Comparison of ENCODE assay signal across 1 cellular context in the genomic region with DNA sequence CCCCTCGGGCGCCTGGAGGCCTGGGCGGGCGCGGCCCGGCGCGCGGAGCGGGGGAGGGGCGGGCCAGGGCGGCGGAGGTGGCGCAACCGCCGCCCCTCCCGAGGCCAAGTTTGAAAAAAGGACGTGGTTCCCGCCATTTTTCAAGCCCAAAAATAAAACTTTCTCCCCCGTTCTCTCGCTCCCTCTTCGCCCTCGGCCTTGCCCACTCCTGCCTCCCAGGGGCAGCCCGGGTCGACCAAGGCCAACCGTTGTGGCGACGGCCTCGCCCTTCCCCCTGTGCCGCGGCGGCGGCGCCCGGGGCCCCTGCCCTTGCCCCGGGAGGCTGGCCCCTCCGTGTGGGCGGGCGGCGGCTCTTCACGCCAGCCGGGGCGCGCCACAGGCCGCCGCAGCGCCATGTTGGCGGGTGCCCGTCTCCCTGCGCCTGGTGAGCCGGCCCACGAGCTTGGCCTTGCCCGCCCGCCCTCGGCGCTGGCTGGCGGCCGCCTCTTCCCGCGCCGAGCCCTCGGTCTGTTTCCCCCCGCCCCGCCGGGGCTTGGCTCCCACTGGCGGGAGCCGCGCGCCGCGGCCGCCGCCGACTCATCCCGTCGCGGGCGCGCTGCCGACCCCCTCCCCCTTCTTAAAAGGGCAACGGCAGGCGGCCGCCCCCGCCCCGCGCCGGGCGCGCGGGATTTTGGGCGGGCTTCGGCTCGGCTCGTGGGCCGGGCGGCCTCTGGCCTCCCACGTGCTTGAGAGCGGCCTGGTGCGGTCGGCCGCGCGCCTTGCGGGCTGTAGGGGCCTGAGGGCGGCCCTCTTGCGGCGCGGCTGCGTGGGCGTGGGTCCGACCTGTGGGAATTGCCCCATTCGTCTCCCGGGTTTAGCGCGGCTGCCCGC.
TF ChIP-seq lines count a peak whose summit lies in the region.

No MANE protein-coding gene starts in this region.

TF ChIP-seq in HepG2, 621 proteins besides CTCF, POLR2A, EP300 and RAD21 (continued from another document and continues in another):
- TF ChIP-seq NFE2L2 (IDR thresholded peaks at IDR 0.05; ENCODE audit: low read length), result no peak
- TF ChIP-seq ZNF841 (CRISPR knock-in tag; IDR thresholded peaks at IDR 0.05; ENCODE audit: borderline replicate concordance), result 0 out of 2 replicates have a peak, but pooled peaks have one; percentile 22
- TF ChIP-seq, protein P1, sequence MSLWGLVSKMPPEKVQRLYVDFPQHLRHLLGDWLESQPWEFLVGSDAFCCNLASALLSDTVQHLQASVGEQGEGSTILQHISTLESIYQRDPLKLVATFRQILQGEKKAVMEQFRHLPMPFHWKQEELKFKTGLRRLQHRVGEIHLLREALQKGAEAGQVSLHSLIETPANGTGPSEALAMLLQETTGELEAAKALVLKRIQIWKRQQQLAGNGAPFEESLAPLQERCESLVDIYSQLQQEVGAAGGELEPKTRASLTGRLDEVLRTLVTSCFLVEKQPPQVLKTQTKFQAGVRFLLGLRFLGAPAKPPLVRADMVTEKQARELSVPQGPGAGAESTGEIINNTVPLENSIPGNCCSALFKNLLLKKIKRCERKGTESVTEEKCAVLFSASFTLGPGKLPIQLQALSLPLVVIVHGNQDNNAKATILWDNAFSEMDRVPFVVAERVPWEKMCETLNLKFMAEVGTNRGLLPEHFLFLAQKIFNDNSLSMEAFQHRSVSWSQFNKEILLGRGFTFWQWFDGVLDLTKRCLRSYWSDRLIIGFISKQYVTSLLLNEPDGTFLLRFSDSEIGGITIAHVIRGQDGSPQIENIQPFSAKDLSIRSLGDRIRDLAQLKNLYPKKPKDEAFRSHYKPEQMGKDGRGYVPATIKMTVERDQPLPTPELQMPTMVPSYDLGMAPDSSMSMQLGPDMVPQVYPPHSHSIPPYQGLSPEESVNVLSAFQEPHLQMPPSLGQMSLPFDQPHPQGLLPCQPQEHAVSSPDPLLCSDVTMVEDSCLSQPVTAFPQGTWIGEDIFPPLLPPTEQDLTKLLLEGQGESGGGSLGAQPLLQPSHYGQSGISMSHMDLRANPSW (CRISPR knock-in tag; IDR thresholded peaks at IDR 0.05; ENCODE audit: borderline replicate concordance), result no peak
- TF ChIP-seq SNAPC2 (CRISPR knock-in tag; IDR thresholded peaks at IDR 0.05), result no peak
- TF ChIP-seq FOSL1 (CRISPR knock-in tag; IDR thresholded peaks at IDR 0.05; ENCODE audit: borderline replicate concordance), result no peak
- TF ChIP-seq ZMYM3 (CRISPR knock-in tag; IDR thresholded peaks at IDR 0.05), result no peak
- no peak for TF ChIP-seq NR2F1 (CRISPR knock-in tag; IDR thresholded peaks at IDR 0.05)
- no peak for TF ChIP-seq ZNF670 (CRISPR knock-in tag; IDR thresholded peaks at IDR 0.05; ENCODE audit: borderline replicate concordance)
- no peak for TF ChIP-seq FOXA1 (IDR thresholded peaks at IDR 0.05)
- TF ChIP-seq FOXA1 (CRISPR knock-in tag; IDR thresholded peaks at IDR 0.05), result no peak
- TF ChIP-seq, protein P2, sequence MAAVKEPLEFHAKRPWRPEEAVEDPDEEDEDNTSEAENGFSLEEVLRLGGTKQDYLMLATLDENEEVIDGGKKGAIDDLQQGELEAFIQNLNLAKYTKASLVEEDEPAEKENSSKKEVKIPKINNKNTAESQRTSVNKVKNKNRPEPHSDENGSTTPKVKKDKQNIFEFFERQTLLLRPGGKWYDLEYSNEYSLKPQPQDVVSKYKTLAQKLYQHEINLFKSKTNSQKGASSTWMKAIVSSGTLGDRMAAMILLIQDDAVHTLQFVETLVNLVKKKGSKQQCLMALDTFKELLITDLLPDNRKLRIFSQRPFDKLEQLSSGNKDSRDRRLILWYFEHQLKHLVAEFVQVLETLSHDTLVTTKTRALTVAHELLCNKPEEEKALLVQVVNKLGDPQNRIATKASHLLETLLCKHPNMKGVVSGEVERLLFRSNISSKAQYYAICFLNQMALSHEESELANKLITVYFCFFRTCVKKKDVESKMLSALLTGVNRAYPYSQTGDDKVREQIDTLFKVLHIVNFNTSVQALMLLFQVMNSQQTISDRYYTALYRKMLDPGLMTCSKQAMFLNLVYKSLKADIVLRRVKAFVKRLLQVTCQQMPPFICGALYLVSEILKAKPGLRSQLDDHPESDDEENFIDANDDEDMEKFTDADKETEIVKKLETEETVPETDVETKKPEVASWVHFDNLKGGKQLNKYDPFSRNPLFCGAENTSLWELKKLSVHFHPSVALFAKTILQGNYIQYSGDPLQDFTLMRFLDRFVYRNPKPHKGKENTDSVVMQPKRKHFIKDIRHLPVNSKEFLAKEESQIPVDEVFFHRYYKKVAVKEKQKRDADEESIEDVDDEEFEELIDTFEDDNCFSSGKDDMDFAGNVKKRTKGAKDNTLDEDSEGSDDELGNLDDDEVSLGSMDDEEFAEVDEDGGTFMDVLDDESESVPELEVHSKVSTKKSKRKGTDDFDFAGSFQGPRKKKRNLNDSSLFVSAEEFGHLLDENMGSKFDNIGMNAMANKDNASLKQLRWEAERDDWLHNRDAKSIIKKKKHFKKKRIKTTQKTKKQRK (IDR thresholded peaks at IDR 0.05; ENCODE audit: low read length), result no peak
- no peak for TF ChIP-seq SIX1 (CRISPR knock-in tag; IDR thresholded peaks at IDR 0.05; ENCODE audit: borderline replicate concordance)
- no peak for TF ChIP-seq MAFK (conservative IDR thresholded peaks at IDR 0.05 in 1 of 2, IDR thresholded peaks at IDR 0.05 in 1 of 2; ENCODE audit: low read length in 2 of 2)
- no peak for TF ChIP-seq ZNF253 (CRISPR knock-in tag; IDR thresholded peaks at IDR 0.05; ENCODE audit: borderline replicate concordance)
- no peak for TF ChIP-seq WIZ (CRISPR knock-in tag; IDR thresholded peaks at IDR 0.05)
- no peak; the same call in 1 of the 2 replicates for TF ChIP-seq ZC3H4 (CRISPR knock-in tag; IDR thresholded peaks at IDR 0.05; ENCODE audit: borderline replicate concordance)
- TF ChIP-seq, protein P3, sequence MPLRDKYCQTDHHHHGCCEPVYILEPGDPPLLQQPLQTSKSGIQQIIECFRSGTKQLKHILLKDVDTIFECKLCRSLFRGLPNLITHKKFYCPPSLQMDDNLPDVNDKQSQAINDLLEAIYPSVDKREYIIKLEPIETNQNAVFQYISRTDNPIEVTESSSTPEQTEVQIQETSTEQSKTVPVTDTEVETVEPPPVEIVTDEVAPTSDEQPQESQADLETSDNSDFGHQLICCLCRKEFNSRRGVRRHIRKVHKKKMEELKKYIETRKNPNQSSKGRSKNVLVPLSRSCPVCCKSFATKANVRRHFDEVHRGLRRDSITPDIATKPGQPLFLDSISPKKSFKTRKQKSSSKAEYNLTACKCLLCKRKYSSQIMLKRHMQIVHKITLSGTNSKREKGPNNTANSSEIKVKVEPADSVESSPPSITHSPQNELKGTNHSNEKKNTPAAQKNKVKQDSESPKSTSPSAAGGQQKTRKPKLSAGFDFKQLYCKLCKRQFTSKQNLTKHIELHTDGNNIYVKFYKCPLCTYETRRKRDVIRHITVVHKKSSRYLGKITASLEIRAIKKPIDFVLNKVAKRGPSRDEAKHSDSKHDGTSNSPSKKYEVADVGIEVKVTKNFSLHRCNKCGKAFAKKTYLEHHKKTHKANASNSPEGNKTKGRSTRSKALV (CRISPR knock-in tag; IDR thresholded peaks at IDR 0.05), result no peak
- TF ChIP-seq TEAD3 (CRISPR knock-in tag; optimal IDR thresholded peaks at IDR 0.05; ENCODE audit: borderline replicate concordance), result no peak
- TF ChIP-seq HNRNPK (IDR thresholded peaks at IDR 0.05; ENCODE audit: low read depth, low read length, poor library complexity, severe bottlenecking), result no peak
- TF ChIP-seq, protein P4, sequence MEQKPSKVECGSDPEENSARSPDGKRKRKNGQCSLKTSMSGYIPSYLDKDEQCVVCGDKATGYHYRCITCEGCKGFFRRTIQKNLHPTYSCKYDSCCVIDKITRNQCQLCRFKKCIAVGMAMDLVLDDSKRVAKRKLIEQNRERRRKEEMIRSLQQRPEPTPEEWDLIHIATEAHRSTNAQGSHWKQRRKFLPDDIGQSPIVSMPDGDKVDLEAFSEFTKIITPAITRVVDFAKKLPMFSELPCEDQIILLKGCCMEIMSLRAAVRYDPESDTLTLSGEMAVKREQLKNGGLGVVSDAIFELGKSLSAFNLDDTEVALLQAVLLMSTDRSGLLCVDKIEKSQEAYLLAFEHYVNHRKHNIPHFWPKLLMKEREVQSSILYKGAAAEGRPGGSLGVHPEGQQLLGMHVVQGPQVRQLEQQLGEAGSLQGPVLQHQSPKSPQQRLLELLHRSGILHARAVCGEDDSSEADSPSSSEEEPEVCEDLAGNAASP (CRISPR knock-in tag; IDR thresholded peaks at IDR 0.05; ENCODE audit: borderline replicate concordance), result no peak
- no peak for TF ChIP-seq U2AF2 (IDR thresholded peaks at IDR 0.05; ENCODE audit: low read depth, low read length)
- TF ChIP-seq ZNF782 (CRISPR knock-in tag; IDR thresholded peaks at IDR 0.05; ENCODE audit: borderline replicate concordance), result no peak
- no peak for TF ChIP-seq ZNF629 (CRISPR knock-in tag; conservative IDR thresholded peaks at IDR 0.05)
- no peak for TF ChIP-seq NR2F6 (IDR thresholded peaks at IDR 0.05)
- no peak for TF ChIP-seq NR2F6 (CRISPR knock-in tag; IDR thresholded peaks at IDR 0.05)
- no peak for TF ChIP-seq NONO (IDR thresholded peaks at IDR 0.05)
- no peak for TF ChIP-seq NONO (CRISPR knock-in tag; conservative IDR thresholded peaks at IDR 0.05)
- TF ChIP-seq FOXA3 (CRISPR knock-in tag; IDR thresholded peaks at IDR 0.05), result no peak
- no peak for TF ChIP-seq ZSCAN21 (CRISPR knock-in tag; IDR thresholded peaks at IDR 0.05; ENCODE audit: borderline replicate concordance)
- TF ChIP-seq ZNF180 (CRISPR knock-in tag; IDR thresholded peaks at IDR 0.05; ENCODE audit: borderline replicate concordance, low read depth), result no peak
- no peak for TF ChIP-seq ZNF572 (CRISPR knock-in tag; IDR thresholded peaks at IDR 0.05)
- no peak for TF ChIP-seq SUZ12 (IDR thresholded peaks at IDR 0.05; ENCODE audit: low read depth, low read length)
- TF ChIP-seq ZC3H13 (CRISPR knock-in tag; IDR thresholded peaks at IDR 0.05), result no peak; the same call in 1 of the 2 replicates
- 0 out of 2 replicates have a peak, but pooled peaks have one; percentile 8 for TF ChIP-seq GABPB1 (CRISPR knock-in tag; IDR thresholded peaks at IDR 0.05)
- TF ChIP-seq, protein P5, sequence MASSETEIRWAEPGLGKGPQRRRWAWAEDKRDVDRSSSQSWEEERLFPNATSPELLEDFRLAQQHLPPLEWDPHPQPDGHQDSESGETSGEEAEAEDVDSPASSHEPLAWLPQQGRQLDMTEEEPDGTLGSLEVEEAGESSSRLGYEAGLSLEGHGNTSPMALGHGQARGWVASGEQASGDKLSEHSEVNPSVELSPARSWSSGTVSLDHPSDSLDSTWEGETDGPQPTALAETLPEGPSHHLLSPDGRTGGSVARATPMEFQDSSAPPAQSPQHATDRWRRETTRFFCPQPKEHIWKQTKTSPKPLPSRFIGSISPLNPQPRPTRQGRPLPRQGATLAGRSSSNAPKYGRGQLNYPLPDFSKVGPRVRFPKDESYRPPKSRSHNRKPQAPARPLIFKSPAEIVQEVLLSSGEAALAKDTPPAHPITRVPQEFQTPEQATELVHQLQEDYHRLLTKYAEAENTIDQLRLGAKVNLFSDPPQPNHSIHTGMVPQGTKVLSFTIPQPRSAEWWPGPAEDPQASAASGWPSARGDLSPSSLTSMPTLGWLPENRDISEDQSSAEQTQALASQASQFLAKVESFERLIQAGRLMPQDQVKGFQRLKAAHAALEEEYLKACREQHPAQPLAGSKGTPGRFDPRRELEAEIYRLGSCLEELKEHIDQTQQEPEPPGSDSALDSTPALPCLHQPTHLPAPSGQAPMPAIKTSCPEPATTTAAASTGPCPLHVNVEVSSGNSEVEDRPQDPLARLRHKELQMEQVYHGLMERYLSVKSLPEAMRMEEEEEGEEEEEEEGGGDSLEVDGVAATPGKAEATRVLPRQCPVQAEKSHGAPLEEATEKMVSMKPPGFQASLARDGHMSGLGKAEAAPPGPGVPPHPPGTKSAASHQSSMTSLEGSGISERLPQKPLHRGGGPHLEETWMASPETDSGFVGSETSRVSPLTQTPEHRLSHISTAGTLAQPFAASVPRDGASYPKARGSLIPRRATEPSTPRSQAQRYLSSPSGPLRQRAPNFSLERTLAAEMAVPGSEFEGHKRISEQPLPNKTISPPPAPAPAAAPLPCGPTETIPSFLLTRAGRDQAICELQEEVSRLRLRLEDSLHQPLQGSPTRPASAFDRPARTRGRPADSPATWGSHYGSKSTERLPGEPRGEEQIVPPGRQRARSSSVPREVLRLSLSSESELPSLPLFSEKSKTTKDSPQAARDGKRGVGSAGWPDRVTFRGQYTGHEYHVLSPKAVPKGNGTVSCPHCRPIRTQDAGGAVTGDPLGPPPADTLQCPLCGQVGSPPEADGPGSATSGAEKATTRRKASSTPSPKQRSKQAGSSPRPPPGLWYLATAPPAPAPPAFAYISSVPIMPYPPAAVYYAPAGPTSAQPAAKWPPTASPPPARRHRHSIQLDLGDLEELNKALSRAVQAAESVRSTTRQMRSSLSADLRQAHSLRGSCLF (CRISPR knock-in tag; IDR thresholded peaks at IDR 0.05; ENCODE audit: borderline replicate concordance), result no peak
- TF ChIP-seq, protein P6, sequence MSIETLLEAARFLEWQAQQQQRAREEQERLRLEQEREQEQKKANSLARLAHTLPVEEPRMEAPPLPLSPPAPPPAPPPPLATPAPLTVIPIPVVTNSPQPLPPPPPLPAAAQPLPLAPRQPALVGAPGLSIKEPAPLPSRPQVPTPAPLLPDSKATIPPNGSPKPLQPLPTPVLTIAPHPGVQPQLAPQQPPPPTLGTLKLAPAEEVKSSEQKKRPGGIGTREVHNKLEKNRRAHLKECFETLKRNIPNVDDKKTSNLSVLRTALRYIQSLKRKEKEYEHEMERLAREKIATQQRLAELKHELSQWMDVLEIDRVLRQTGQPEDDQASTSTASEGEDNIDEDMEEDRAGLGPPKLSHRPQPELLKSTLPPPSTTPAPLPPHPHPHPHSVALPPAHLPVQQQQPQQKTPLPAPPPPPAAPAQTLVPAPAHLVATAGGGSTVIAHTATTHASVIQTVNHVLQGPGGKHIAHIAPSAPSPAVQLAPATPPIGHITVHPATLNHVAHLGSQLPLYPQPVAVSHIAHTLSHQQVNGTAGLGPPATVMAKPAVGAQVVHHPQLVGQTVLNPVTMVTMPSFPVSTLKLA (IDR thresholded peaks at IDR 0.05), result no peak
- TF ChIP-seq ZNF333 (CRISPR knock-in tag; IDR thresholded peaks at IDR 0.05; ENCODE audit: borderline replicate concordance), result no peak
- TF ChIP-seq, protein P7, sequence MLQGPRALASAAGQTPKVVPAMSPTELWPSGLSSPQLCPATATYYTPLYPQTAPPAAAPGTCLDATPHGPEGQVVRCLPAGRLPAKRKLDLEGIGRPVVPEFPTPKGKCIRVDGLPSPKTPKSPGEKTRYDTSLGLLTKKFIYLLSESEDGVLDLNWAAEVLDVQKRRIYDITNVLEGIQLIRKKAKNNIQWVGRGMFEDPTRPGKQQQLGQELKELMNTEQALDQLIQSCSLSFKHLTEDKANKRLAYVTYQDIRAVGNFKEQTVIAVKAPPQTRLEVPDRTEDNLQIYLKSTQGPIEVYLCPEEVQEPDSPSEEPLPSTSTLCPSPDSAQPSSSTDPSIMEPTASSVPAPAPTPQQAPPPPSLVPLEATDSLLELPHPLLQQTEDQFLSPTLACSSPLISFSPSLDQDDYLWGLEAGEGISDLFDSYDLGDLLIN (CRISPR knock-in tag; IDR thresholded peaks at IDR 0.05; ENCODE audit: borderline replicate concordance), result no peak
- no peak for TF ChIP-seq ZSCAN12 (CRISPR knock-in tag; IDR thresholded peaks at IDR 0.05)
- TF ChIP-seq GABPA (IDR thresholded peaks at IDR 0.05; ENCODE audit: low read depth, low read length), result no peak
- no peak for TF ChIP-seq GABPA (CRISPR knock-in tag; IDR thresholded peaks at IDR 0.05; ENCODE audit: low read depth)
- no peak for TF ChIP-seq MTF2 (CRISPR knock-in tag; IDR thresholded peaks at IDR 0.05; ENCODE audit: borderline replicate concordance)
- TF ChIP-seq MAFG (CRISPR knock-in tag; IDR thresholded peaks at IDR 0.05), result no peak
- TF ChIP-seq TBL1XR1 (IDR thresholded peaks at IDR 0.05; ENCODE audit: borderline replicate concordance, low read length, partially characterized antibody), result no peak
